In the genomic region with DNA sequence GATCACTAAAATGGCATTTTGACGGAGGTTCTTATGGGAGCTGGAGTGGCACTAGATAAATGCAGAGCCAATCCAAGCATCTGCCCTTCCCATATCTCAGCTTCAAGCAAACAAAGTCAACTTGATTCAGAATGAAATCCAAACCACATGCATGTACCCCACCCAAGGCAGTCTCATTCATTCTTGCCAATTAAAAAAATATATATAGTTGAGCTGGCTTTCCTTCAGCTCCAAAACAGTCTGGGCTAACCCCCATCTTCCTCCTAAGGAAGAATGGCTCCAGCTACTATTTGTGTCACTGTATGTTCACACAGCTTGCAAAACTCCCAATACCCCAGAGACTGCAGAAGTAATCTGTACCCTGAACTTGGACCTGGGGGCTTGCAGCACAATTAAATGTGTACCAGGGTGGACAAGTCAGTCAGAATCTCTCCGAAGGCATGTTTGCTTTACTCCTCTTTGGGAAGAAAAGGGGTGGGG, we compare ENCODE assay signal across 8 cellular contexts. TPM values are rescaled to one million over a fixed set of nuclear protein-coding genes. Genes with fewer than 3 reads are reported as not detected.
DNase-seq lines count a peak whose midpoint lies in the region; ATAC-seq and TF ChIP-seq lines count a peak whose summit lies in the region.

No MANE protein-coding gene starts in this region.

- H3K27ac ChIP-seq in CD8-positive, alpha-beta T cell (ENCODE audit: low read depth, low read length), result no peak overlapping the region
- H3K27ac ChIP-seq in prostate gland, result peak overlapping the region; percentile 48 to 70

- ATAC-seq in CD8-positive, alpha-beta T cell, result no peak
- ATAC-seq in WTC11 (no peak), GM18517 (IDR thresholded peaks at IDR 0.05; ENCODE audit: unreplicated experiment) (no peak)

- H3K27me3 Mint-ChIP-seq in CD8-positive, alpha-beta T cell (ENCODE audit: low read depth), result no peaks in the 10 kb centered on the region
- no peaks in the 10 kb centered on the region for H3K27me3 Mint-ChIP-seq in WTC11 (ENCODE audit: low read depth)

- no peaks in the 10 kb centered on the region for H3K36me3 ChIP-seq in CD8-positive, alpha-beta T cell (ENCODE audit: insufficient read depth, low read length)
- peaks cover 0 to 11% of the 10 kb centered on the region in 2 donors for H3K36me3 ChIP-seq in prostate gland

- TF ChIP-seq POLR2A in prostate gland (IDR thresholded peaks at IDR 0.05), result no peak

- peak overlapping the region; percentile 88 for H3K27ac Mint-ChIP-seq in CD8-positive, alpha-beta T cell
- H3K27ac Mint-ChIP-seq in WTC11, result peak overlapping the region; percentile 98

- H3K4me3 Mint-ChIP-seq in CD8-positive, alpha-beta T cell, result peak overlapping the region; percentile 76
- 0 out of 2 replicates have a peak overlapping the region, but pooled peaks have one; percentile 7 for H3K4me3 Mint-ChIP-seq in WTC11

- H3K9me3 Mint-ChIP-seq in CD8-positive, alpha-beta T cell, result no peaks in the 10 kb centered on the region
- no peaks in the 10 kb centered on the region for H3K9me3 Mint-ChIP-seq in WTC11

- no peak for TF ChIP-seq CTCF in CD8-positive, alpha-beta T cell (IDR thresholded peaks at IDR 0.05)
- TF ChIP-seq CTCF in WTC11 (IDR thresholded peaks at IDR 0.05) (no peak), fibroblast of the aortic adventitia (IDR thresholded peaks at IDR 0.05; ENCODE audit: insufficient read depth, low read length) (no peak), prostate gland (IDR thresholded peaks at IDR 0.05) (no peak)

- peaks cover 42% of the 10 kb centered on the region for H3K36me3 Mint-ChIP-seq in CD8-positive, alpha-beta T cell
- peaks cover 21% of the 10 kb centered on the region for H3K36me3 Mint-ChIP-seq in WTC11

- intact Hi-C loops in CD8-positive, alpha-beta T cell (cut with DNase I, micrococcal nuclease), result no loop called here
- intact Hi-C loops in prostate gland (cut with DNase I), result no loop called here

- POLR2A ChIA-PET in CD8-positive, alpha-beta T cell (lab: Charles Lee), result interaction anchor here (0.6 to 1.7 kb wide), 3 partner anchors 9 to 146 kb away, joined by 3 read pairs; no protein-coding TSS in a partner anchor
- POLR2A ChIA-PET in WTC11 (lab: Charles Lee), result interaction anchor here (0.7 to 1.0 kb wide), 2 partner anchors 25 to 62 kb away, joined by 3 read pairs; partner anchors contain the start of gene WASF2

- no peaks in the 10 kb centered on the region for H3K9me3 ChIP-seq in CD8-positive, alpha-beta T cell (ENCODE audit: low read length)
- no peaks in the 10 kb centered on the region for H3K9me3 ChIP-seq in prostate gland

- peaks cover 75% of the 10 kb centered on the region for H3K4me1 Mint-ChIP-seq in CD8-positive, alpha-beta T cell (ENCODE audit: low read depth)
- H3K4me1 Mint-ChIP-seq in WTC11, result peaks cover 75% of the 10 kb centered on the region

- peaks cover 74% of the 10 kb centered on the region for H3K4me1 ChIP-seq in CD8-positive, alpha-beta T cell (ENCODE audit: insufficient read depth, low read length)
- H3K4me1 ChIP-seq in prostate gland (replicated peaks), result peaks cover 8% of the 10 kb centered on the region

- H3K4me3 ChIP-seq in CD8-positive, alpha-beta T cell (ENCODE audit: low read depth, low read length), result no peak overlapping the region
- H3K4me3 ChIP-seq in fibroblast of the aortic adventitia (ENCODE audit: low read depth, low read length) (no peak overlapping the region), prostate gland (no peak overlapping the region)

- DNase-seq in CD8-positive, alpha-beta T cell, result no peak
- DNase-seq in WTC11 (ENCODE audit: low spot score) (no peak), fibroblast of the aortic adventitia (ENCODE audit: low read depth) (peak; percentile 57), prostate gland (ENCODE audit: low spot score) (no peak), HT-29 (ENCODE audit: low spot score) (no peak), CD1c-positive myeloid dendritic cell (ENCODE audit: extremely low spot score) (no peak), NCI-H446 treated with DMSO at 0.1 percent for 48 hours (lab: John Stamatoyannopoulos, UW) (no peak)

- H3K27me3 ChIP-seq in CD8-positive, alpha-beta T cell (ENCODE audit: insufficient read depth, low read length), result no peaks in the 10 kb centered on the region
- no peaks in the 10 kb centered on the region for H3K27me3 ChIP-seq in prostate gland (replicated peaks; ENCODE audit: insufficient read depth)

- WGBS in prostate gland, result 61% methylated on average over 2 of the region's 2 CpGs

- CTCF ChIA-PET in CD8-positive, alpha-beta T cell (lab: Charles Lee), result interaction anchor here (1.0 to 4.1 kb wide), 6 partner anchors 12 to 178 kb away, joined by 3 to 12 read pairs (median 4); no protein-coding TSS in a partner anchor
- CTCF ChIA-PET in WTC11 (lab: Charles Lee), result interaction anchor here (0.8 to 4.6 kb wide), 8 partner anchors 12 to 179 kb away, joined by 3 to 30 read pairs (median 5); no protein-coding TSS in a partner anchor

TF ChIP-seq in WTC11, 78 proteins besides CTCF, POLR2A, EP300 and RAD21 (continues in another document):
- TF ChIP-seq ZNF281 (CRISPR knock-in tag; IDR thresholded peaks at IDR 0.05) (no peak), EMX1 (CRISPR knock-in tag; IDR thresholded peaks at IDR 0.05) (no peak), ZNF423 (CRISPR knock-in tag; IDR thresholded peaks at IDR 0.05) (no peak), IRF1 (CRISPR knock-in tag; IDR thresholded peaks at IDR 0.05) (no peak), JUN (CRISPR knock-in tag; IDR thresholded peaks at IDR 0.05) (no peak), CBFB (CRISPR knock-in tag; IDR thresholded peaks at IDR 0.05; ENCODE audit: low read depth) (no peak), GRHL2 (CRISPR knock-in tag; IDR thresholded peaks at IDR 0.05; ENCODE audit: insufficient replicate concordance, severe bottlenecking) (no peak), MXD4 (CRISPR knock-in tag; IDR thresholded peaks at IDR 0.05; ENCODE audit: borderline replicate concordance) (no peak)
- TF ChIP-seq, protein P1, sequence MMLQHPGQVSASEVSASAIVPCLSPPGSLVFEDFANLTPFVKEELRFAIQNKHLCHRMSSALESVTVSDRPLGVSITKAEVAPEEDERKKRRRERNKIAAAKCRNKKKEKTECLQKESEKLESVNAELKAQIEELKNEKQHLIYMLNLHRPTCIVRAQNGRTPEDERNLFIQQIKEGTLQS (CRISPR knock-in tag; conservative IDR thresholded peaks at IDR 0.05), result no peak
- TF ChIP-seq, protein P2, sequence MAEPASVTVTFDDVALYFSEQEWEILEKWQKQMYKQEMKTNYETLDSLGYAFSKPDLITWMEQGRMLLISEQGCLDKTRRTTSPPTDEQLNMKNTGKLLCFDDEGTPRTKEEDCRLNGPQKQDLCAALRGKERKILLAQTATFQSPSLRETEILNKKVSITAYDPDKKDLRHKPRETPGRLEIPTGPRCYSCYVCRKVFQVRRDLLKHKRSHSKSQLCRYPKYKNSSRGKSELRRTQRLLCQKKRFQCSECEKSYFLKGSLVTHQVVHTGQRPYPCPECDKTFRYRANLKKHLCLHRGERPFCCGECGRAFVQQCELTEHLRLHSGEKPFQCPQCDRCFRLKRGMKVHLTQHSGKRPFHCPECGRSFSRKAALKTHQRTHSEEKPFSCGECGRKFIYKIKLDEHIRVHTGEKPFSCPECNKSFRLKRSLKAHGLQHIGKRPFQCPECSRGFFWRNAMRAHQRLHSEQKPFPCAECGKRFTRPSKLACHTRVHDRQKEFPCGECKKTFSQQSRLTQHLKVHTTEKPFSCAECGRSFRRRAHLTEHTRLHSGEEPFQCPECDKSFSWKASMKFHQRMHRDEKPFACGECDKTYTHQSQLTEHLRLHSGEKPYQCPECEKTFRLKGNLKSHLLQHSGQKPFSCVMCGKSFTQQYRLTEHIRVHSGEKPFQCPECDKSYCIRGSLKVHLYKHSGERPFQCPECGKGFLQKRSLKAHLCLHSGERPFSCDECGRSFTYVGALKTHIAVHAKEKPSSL (CRISPR knock-in tag; conservative IDR thresholded peaks at IDR 0.05), result no peak

RNA-seq across cellular contexts. Expression of gene GPR3, which starts 35.5 kb away (rescaled TPM):
- 1 to 10 TPM in 1 of 2 experiments, not detected in 1; 1.1 TPM for total RNA-seq in CD8-positive, alpha-beta T cell
- total RNA-seq in WTC11 (2021) (7.8 to 12.4 TPM (median 7.8 TPM) in 3 replicates), fibroblast of the aortic adventitia (ENCODE audit: low replicate concordance) (0.99 TPM in 1 of 2 replicates, not detected in the other), prostate gland (under 1 TPM; 0.14 to 0.57 TPM)
- total RNA-seq in HT-29 (2014; rRNA removed; shearing (Covaris generic)), result 2.1 and 2.6 TPM in 2 replicates

RNA-seq across cellular contexts. Expression of gene CD164L2, which starts 44.7 kb away (rescaled TPM):
- not detected for total RNA-seq in CD8-positive, alpha-beta T cell
- 3.0 to 5.5 TPM (median 4.3 TPM) in 3 replicates for total RNA-seq in WTC11 (2021)
- total RNA-seq in fibroblast of the aortic adventitia (ENCODE audit: low replicate concordance), result not detected in 2 replicates
- 1 to 10 TPM; 1.8 to 3.6 TPM for total RNA-seq in prostate gland
- not detected in 2 replicates for total RNA-seq in HT-29 (2014; rRNA removed; shearing (Covaris generic))

RNA-seq across cellular contexts. Expression of gene FCN3, which starts 53.3 kb away (rescaled TPM):
- total RNA-seq in CD8-positive, alpha-beta T cell, result not detected
- total RNA-seq in WTC11 (2021) (0.98 to 1.6 TPM (median 1.3 TPM) in 3 replicates), fibroblast of the aortic adventitia (ENCODE audit: low replicate concordance) (not detected in 2 replicates), prostate gland (10 to 100 TPM in 1 of 2 donors, under 1 TPM in 1; 0.82 to 15.6 TPM)
- total RNA-seq in HT-29 (2014; rRNA removed; shearing (Covaris generic)), result not detected in 2 replicates
